16 cellular contexts compared by ENCODE assay signal in the genomic region with DNA sequence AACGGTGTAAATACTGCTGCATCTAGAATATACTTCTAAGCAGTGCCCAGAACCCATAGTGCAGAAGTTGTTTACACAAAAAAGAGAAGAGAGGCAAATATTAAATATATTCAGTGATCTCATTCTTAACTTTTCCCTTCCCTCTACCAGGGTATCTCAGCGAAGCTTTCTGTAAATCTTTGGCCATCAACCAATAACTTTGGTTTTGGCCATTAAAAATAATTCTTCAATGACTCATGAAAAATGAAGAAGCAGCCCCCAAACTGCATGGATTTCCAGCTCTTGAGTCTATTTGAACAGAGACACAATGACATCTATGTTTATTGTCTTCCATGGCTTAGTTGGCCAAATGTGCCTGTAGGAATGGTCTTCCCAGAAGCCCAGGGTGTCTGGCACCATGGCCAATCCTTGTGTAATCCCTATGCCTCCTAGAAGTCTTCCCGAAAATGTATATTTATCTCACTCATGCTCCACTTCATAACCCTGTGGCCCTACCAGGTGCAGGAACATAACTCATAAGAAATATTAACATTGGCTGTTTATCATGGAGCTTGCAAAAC.
A peak's percentile ranks its signal among the peaks of the same experiment; 100 is the strongest.
DNase-seq lines count a peak whose midpoint lies in the region; ATAC-seq and TF ChIP-seq lines count a peak whose summit lies in the region.
"Had no signal": no experiment of that assay in that cellular context is flagged by ENCODE, and none has a peak within 500 bp of the region (broad histone marks: within the 10 kb centered on the region; RNA-seq: fewer than 3 reads in every experiment).

No MANE protein-coding gene starts in this region.

- H3K36me3 Mint-ChIP-seq in T-helper 17 cell (ENCODE audit: low read depth) = no peaks in the 10 kb centered on the region
- H3K36me3 Mint-ChIP-seq: CD4-positive, alpha-beta memory T cell had no signal

- no peaks in the 10 kb centered on the region for H3K4me1 Mint-ChIP-seq in T-helper 17 cell
- H3K4me1 Mint-ChIP-seq: CD4-positive, alpha-beta memory T cell had no signal

- H3K4me3 ChIP-seq in fibroblast of villous mesenchyme (ENCODE audit: low read depth, low read length) = no peak overlapping the region
- H3K4me3 ChIP-seq: HAP-1 had no signal

- no peaks in the 10 kb centered on the region for H3K27me3 Mint-ChIP-seq in T-helper 17 cell
- H3K27me3 Mint-ChIP-seq: CD4-positive, alpha-beta memory T cell had no signal

- ATAC-seq in HG02588 (IDR thresholded peaks at IDR 0.05; ENCODE audit: unreplicated experiment) (no peak), T-helper 17 cell (no peak)

- H3K4me3 Mint-ChIP-seq in T-helper 17 cell = no peak overlapping the region
- H3K4me3 Mint-ChIP-seq: CD4-positive, alpha-beta memory T cell had no signal

- DNase-seq in HCEC 1CT = peak; percentile 29
- DNase-seq in LHCN-M2 (ENCODE audit: low read depth) = peak; percentile 18
- DNase-seq in fibroblast of villous mesenchyme (ENCODE audit: low read depth) = peak; percentile 40
- no peak for DNase-seq in DMS153 (lab: John Stamatoyannopoulos, UW)
- no peak for DNase-seq in activated naive CD4-positive, alpha-beta T cell (lab: John Stamatoyannopoulos, UW)
- no peak for DNase-seq in T-helper 17 cell
- DNase-seq: C1 segment of cervical spinal cord; Calu3; CD4-positive, alpha-beta memory T cell; COR-L47; DND-41; EL; GF-D8; GOT3 had no signal

- H3K9me3 ChIP-seq in T-helper 17 cell (ENCODE audit: control insufficient read depth, low read length, poor library complexity, severe bottlenecking) = no peaks in the 10 kb centered on the region
- H3K9me3 ChIP-seq: HAP-1 had no signal

- no peak for TF ChIP-seq CTCF in fibroblast of villous mesenchyme (IDR thresholded peaks at IDR 0.05; ENCODE audit: insufficient read depth, low read depth, low read length)

- H3K27ac Mint-ChIP-seq in T-helper 17 cell = no peak overlapping the region
- H3K27ac Mint-ChIP-seq: CD4-positive, alpha-beta memory T cell had no signal

Comparison
In these comparisons a context has a peak if more than half of its experiments do, and no peak if none do; other contexts are left out.
1. DNase-seq: peak in HCEC 1CT (single experiment), LHCN-M2 (single experiment) and fibroblast of villous mesenchyme (single experiment); none in DMS153 (single experiment), activated naive CD4-positive, alpha-beta T cell (0 of 4) and T-helper 17 cell (0 of 3).